ENCODE assay signal across 14 cellular contexts in the genomic region with DNA sequence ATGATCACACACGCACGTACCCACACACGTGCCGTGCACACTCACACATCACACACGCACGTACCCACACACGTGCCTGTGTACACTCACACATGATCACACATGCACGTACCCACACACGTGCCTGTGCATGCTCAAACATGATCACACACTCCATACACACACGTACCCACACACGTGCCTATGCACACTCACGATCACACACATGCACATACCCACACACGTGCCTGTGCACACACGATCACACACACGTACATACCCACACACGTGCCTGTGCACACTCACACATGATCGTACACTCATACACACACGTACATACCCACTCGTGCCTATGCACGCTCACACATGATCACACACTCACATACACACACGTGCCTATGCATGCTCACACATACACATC.
"Had no signal": no experiment of that assay in that cellular context is flagged by ENCODE, and none has a peak within 500 bp of the region (broad histone marks: within the 10 kb centered on the region; RNA-seq: fewer than 3 reads in every experiment).

No MANE protein-coding gene starts in this region.

- H3K27me3 ChIP-seq: gastrocnemius medialis, sigmoid colon, spleen, uterus had no signal

- DNase-seq: activated CD4-positive, alpha-beta T cell treated with anti-CD3 and anti-CD28 coated beads, Interleukin-2, amount 50 U/mL, for 1 hour; activated CD8-positive, alpha-beta memory T cell treated with anti-CD3 and anti-CD28 coated beads for 24 hours; activated naive CD4-positive, alpha-beta T cell; anterior cingulate cortex; erythroblast; gastrocnemius medialis; left colon; midbrain; sigmoid colon; spleen; stimulated activated naive CD8-positive, alpha-beta T cell treated with anti-CD3 and anti-CD28 coated beads, Interleukin-15, amount 100 ng/mL, for 72 hours; uterus had no signal

- H3K36me3 ChIP-seq: uterus had no signal

- ATAC-seq: gastrocnemius medialis; left colon; stimulated activated naive CD8-positive, alpha-beta T cell treated with anti-CD3 and anti-CD28 coated beads, Interleukin-15, amount 100 ng/mL, for 72 hours had no signal

- H3K27ac ChIP-seq: sigmoid colon, spleen, thoracic aorta, uterus had no signal

- H3K4me1 ChIP-seq: uterus had no signal

- H3K4me3 ChIP-seq: gastrocnemius medialis, lung, sigmoid colon, spleen, thoracic aorta, uterus had no signal

- H3K9me3 ChIP-seq: gastrocnemius medialis, sigmoid colon, spleen, thoracic aorta, uterus had no signal
